In the genomic region with DNA sequence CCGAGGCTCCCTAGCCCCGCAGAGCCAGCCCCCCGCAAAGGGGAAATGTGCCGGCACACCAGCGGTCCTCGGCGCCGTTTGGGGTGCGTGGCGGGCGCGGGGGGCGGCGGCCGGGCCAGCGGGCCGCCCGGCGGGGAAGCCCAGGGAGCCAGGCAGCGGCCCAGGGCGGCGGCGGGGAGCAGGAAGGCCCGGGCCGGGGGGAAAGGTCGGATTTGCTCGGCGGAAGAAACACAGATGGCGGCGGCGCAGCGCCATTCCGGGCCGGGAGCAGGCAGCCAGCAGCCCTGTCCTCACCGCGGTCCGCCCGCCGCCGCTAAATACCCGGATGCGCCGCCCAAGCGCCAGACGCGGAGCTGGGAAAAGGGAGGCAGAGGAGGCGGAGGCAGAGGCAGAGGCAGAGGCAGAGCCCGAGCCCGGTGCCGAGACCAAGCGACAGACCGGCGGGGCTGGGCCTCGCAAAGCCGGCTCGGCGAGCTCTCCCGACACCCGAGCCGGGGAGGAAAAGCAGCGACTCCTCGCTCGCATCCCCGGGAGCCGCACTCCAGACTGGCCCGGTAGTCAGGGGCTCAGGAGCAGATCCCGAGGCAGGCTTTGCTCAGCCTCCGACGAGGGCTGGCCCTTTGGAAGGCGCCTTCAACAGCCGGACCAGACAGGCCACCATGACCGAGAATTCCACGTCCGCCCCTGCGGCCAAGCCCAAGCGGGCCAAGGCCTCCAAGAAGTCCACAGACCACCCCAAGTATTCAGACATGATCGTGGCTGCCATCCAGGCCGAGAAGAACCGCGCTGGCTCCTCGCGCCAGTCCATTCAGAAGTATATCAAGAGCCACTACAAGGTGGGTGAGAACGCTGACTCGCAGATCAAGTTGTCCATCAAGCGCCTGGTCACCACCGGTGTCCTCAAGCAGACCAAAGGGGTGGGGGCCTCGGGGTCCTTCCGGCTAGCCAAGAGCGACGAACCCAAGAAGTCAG, we compare ENCODE assay signal across 8 cellular contexts. TPM values are rescaled to one million over a fixed set of nuclear protein-coding genes. Genes with fewer than 3 reads are reported as not detected.
DNase-seq lines count a peak whose midpoint lies in the region; ATAC-seq, FAIRE-seq and TF ChIP-seq lines count a peak whose summit lies in the region.

No MANE protein-coding gene starts in this region.

- POLR2A ChIA-PET in naive thymus-derived CD8-positive, alpha-beta T cell (lab: Charles Lee), result no interaction called here

- H3K27me3 Mint-ChIP-seq in naive thymus-derived CD8-positive, alpha-beta T cell, result peaks cover 22 to 56% (median 48%) of the 10 kb centered on the region in 5 donors

- H3K27ac ChIP-seq in RWPE2 (ENCODE audit: poor library complexity, severe bottlenecking), result peak overlapping the region; percentile 52

- peak overlapping the region; percentile 42 to 84 (median 74) for H3K4me3 Mint-ChIP-seq in naive thymus-derived CD8-positive, alpha-beta T cell

- H3K9me3 ChIP-seq in RWPE2 (ENCODE audit: severe bottlenecking), result no peaks in the 10 kb centered on the region

- no peak for FAIRE-seq in H54 (lab: Jason Lieb, UNC)

- peak; percentile 20 for ATAC-seq in RWPE2 (ENCODE audit: low read depth)
- ATAC-seq in naive thymus-derived CD8-positive, alpha-beta T cell, result peak; percentile 27 to 43

- H3K27me3 ChIP-seq in RWPE2 (ENCODE audit: insufficient read depth, poor library complexity, severe bottlenecking), result no peaks in the 10 kb centered on the region

- peaks cover 18 to 51% (median 46%) of the 10 kb centered on the region in 4 donors for H3K4me1 Mint-ChIP-seq in naive thymus-derived CD8-positive, alpha-beta T cell

- H3K36me3 ChIP-seq in RWPE2 (ENCODE audit: low read depth), result no peaks in the 10 kb centered on the region; the same call in 1 of the 2 replicates

- DNase-seq in AG09319 (ENCODE audit: extremely low read depth, low read depth) (peak; percentile 66), HK-2 (ENCODE audit: unreplicated experiment) (peak; percentile 84), RWPE2 (ENCODE audit: low spot score) (peak; percentile 82), activated gamma-delta T cell (lab: John Stamatoyannopoulos, UW) (peak; percentile 43), fibroblast of the aortic adventitia (ENCODE audit: low read depth) (peak; percentile 75), H54 (ENCODE audit: insufficient read length, low spot score) (no peak)
- DNase-seq in naive thymus-derived CD8-positive, alpha-beta T cell, result peak; percentile 23 to 71 (median 56)
- peak; percentile 41 to 74 (median 59) for DNase-seq in stimulated activated naive CD4-positive, alpha-beta T cell (lab: John Stamatoyannopoulos, UW)

- peaks cover 0 to 2% (median 0%) of the 10 kb centered on the region in 9 donors for H3K9me3 Mint-ChIP-seq in naive thymus-derived CD8-positive, alpha-beta T cell

- peaks cover 0 to 3% (median 0%) of the 10 kb centered on the region in 3 donors for H3K36me3 Mint-ChIP-seq in naive thymus-derived CD8-positive, alpha-beta T cell

- H3K4me3 ChIP-seq in RWPE2 (ENCODE audit: severe bottlenecking) (peak overlapping the region; percentile 56), fibroblast of the aortic adventitia (ENCODE audit: low read depth, low read length) (peak overlapping the region; percentile 85)

- TF ChIP-seq CTCF in AG09319 (IDR thresholded peaks at IDR 0.05; ENCODE audit: low read depth, low read length) (no peak), RWPE2 (IDR thresholded peaks at IDR 0.05; ENCODE audit: poor library complexity, severe bottlenecking) (no peak), fibroblast of the aortic adventitia (IDR thresholded peaks at IDR 0.05; ENCODE audit: insufficient read depth, low read length) (no peak)

- H3K27ac Mint-ChIP-seq in naive thymus-derived CD8-positive, alpha-beta T cell, result peak overlapping the region in 5 of 10 donors; percentile 19 to 67 (median 55)

- no peak; the same call in 1 of the 2 replicates for TF ChIP-seq POLR2A in H54 (IDR thresholded peaks at IDR 0.05; ENCODE audit: low read depth, low read length)

- peaks cover 2% of the 10 kb centered on the region for H3K4me1 ChIP-seq in RWPE2 (ENCODE audit: insufficient read depth, poor library complexity, severe bottlenecking)

RNA-seq across cellular contexts. Expression of a gene that starts 2.6 kb away (rescaled TPM):
- total RNA-seq in fibroblast of the aortic adventitia (ENCODE audit: low replicate concordance), result 13.1 and 16.2 TPM in 2 replicates
- total RNA-seq in naive thymus-derived CD8-positive, alpha-beta T cell, result 1 to 10 TPM; 1.8 to 2.3 TPM
- 1 to 10 TPM; 4.0 to 7.6 (median 7.1) TPM for polyA plus RNA-seq in naive thymus-derived CD8-positive, alpha-beta T cell

RNA-seq across cellular contexts. Expression of a gene that starts 18.0 kb away (rescaled TPM):
- total RNA-seq in fibroblast of the aortic adventitia (ENCODE audit: low replicate concordance), result not detected in 2 replicates
- total RNA-seq in naive thymus-derived CD8-positive, alpha-beta T cell, result not detected
- not detected for polyA plus RNA-seq in naive thymus-derived CD8-positive, alpha-beta T cell

RNA-seq across cellular contexts. Expression of a gene that starts 39.0 kb away (rescaled TPM):
- total RNA-seq in fibroblast of the aortic adventitia (ENCODE audit: low replicate concordance), result 19.0 and 38.6 TPM in 2 replicates
- total RNA-seq in naive thymus-derived CD8-positive, alpha-beta T cell, result 10 to 100 TPM; 19.8 to 21.2 TPM
- 10 to 100 TPM in 2 of 3 donors, 1 to 10 TPM in 1; 8.2 to 16.1 (median 13.9) TPM for polyA plus RNA-seq in naive thymus-derived CD8-positive, alpha-beta T cell

RNA-seq across cellular contexts. Expression of a gene that starts 44.0 kb away (rescaled TPM):
- total RNA-seq in fibroblast of the aortic adventitia (ENCODE audit: low replicate concordance), result 181 and 457 TPM in 2 replicates
- total RNA-seq in naive thymus-derived CD8-positive, alpha-beta T cell, result 100 to 1,000 TPM; 509 to 544 TPM
- 100 to 1,000 TPM; 310 to 395 (median 322) TPM for polyA plus RNA-seq in naive thymus-derived CD8-positive, alpha-beta T cell
